ENCODE assay signal across 9 cellular contexts in the genomic region with DNA sequence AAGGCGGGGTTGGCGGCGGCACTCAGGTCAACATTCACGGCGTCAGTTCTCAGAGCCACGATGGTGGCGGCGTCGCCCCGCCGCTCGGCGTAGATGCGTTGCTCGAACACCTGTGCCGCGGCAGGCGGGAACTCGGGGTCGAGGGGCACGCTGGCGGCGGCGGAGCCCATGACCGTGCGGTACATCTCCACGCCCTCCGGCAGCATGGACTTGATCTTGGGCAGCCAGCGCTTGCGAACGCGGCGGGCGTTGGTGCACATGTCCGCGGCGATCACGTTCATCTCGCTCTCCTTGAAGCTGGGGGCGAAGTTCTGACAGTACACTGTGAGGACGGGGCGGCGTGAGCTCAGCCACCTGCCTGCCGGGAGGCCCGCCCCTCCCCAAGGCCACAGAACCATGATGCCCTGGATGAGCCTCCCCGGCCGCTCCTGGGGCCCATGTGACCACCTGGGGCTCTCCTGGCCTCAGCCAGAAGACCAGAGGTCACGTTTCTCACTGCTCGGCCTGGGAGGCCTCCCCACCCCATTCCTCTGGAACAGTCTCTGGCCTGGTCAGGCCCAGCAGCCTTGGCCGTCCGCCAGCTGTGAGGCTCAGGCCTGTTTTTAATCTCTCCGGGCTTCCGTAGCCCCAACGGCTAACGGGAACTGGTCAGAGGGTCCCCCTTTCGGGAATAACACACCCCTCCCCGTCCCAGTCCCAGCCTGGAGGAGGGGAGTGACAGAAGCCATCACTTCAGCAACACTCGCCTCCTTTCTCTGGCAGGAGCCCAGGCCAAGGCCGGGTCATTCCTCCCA. TPM values are rescaled to one million over a fixed set of nuclear protein-coding genes. Genes with fewer than 3 reads are reported as not detected.
A peak's percentile ranks its signal among the peaks of the same experiment; 100 is the strongest.
DNase-seq lines count a peak whose midpoint lies in the region; ATAC-seq and TF ChIP-seq lines count a peak whose summit lies in the region.
"Had no signal": no experiment of that assay in that cellular context is flagged by ENCODE, and none has a peak within 500 bp of the region (broad histone marks: within the 10 kb centered on the region; RNA-seq: fewer than 3 reads in every experiment).

No MANE protein-coding gene starts in this region.

- 40 to 77% methylated on average over 1 to 57 of the region's 59 CpGs for WGBS in upper lobe of left lung, 2 donors

- no peak for DNase-seq in RWPE1 (ENCODE audit: low spot score)
- peak; percentile 65 to 89 for DNase-seq in fibroblast of lung (ENCODE audit: low read depth in 2 of 2)
- DNase-seq in upper lobe of left lung = peak; percentile 58 to 89
- DNase-seq in HPDE6-E6E7 (ENCODE audit: extremely low spot score) = no peak
- DNase-seq in endothelial cell (ENCODE audit: low spot score) = no peak
- DNase-seq: activated CD4-positive, alpha-beta T cell treated with anti-CD3 and anti-CD28 coated beads, Interleukin-2, amount 50 U/mL, for 4 hours had no signal

- no peaks in the 10 kb centered on the region for H3K36me3 Mint-ChIP-seq in endothelial cell (ENCODE audit: low read depth, unreplicated experiment)

- H3K9me3 Mint-ChIP-seq in endothelial cell (ENCODE audit: unreplicated experiment) = no peaks in the 10 kb centered on the region

- ATAC-seq in upper lobe of left lung (ENCODE audit: low FRiP score in 2 of 2) (peak; percentile 1 to 62), HG02623 (IDR thresholded peaks at IDR 0.05; ENCODE audit: unreplicated experiment) (no peak), GM19395 (IDR thresholded peaks at IDR 0.05; ENCODE audit: unreplicated experiment) (no peak)

- peaks cover 32% of the 10 kb centered on the region for H3K4me1 Mint-ChIP-seq in endothelial cell (ENCODE audit: unreplicated experiment)

- no peak overlapping the region for H3K27ac Mint-ChIP-seq in endothelial cell (ENCODE audit: unreplicated experiment)

- POLR2A ChIA-PET in RWPE1 (lab: Yijun Ruan, JAX; ENCODE audit: low non-redundant PET) = no interaction called here

- H3K4me3 ChIP-seq in fibroblast of lung (replicated peaks in 1 of 4; ENCODE audit: control extremely low read depth in 1 of 4, insufficient read depth in 1 of 4, low read depth in 3 of 4, low read length in 4 of 4) (no peak overlapping the region), muscle layer of colon (ENCODE audit: low read depth in 1 of 2, low read length in 2 of 2) (no peak overlapping the region), upper lobe of left lung (peak overlapping the region in 1 of 4 donors; percentile 38)

- H3K4me3 Mint-ChIP-seq in endothelial cell (ENCODE audit: unreplicated experiment) = no peak overlapping the region

- CTCF ChIA-PET in RWPE1 (lab: Yijun Ruan, JAX) = no interaction called here

- H3K27me3 Mint-ChIP-seq in endothelial cell (ENCODE audit: unreplicated experiment) = peaks cover 8% of the 10 kb centered on the region

- H3K4me1 ChIP-seq in fibroblast of lung (ENCODE audit: control insufficient read depth, extremely low read depth, insufficient read depth, low read length) = peaks cover 15% of the 10 kb centered on the region
- H3K4me1 ChIP-seq in muscle layer of colon (ENCODE audit: insufficient read depth, low read length) = peaks cover 24% of the 10 kb centered on the region
- peaks cover 34 to 60% (median 53%) of the 10 kb centered on the region in 4 donors for H3K4me1 ChIP-seq in upper lobe of left lung

- H3K27me3 ChIP-seq in fibroblast of lung (ENCODE audit: control insufficient read depth, insufficient read depth, low read length) (no peaks in the 10 kb centered on the region), muscle layer of colon (ENCODE audit: control insufficient read depth in 1 of 2, insufficient read depth in 2 of 2, low read length in 2 of 2) (no peaks in the 10 kb centered on the region), upper lobe of left lung (no peaks in the 10 kb centered on the region)

- H3K27ac ChIP-seq in RWPE1 (peak overlapping the region; percentile 17), fibroblast of lung (ENCODE audit: insufficient read depth, low read length) (peak overlapping the region; percentile 61), muscle layer of colon (ENCODE audit: low read depth, low read length) (peak overlapping the region; percentile 75), upper lobe of left lung (peak overlapping the region; percentile 77 to 90 (median 84))

- no peak overlapping the region for H2AFZ ChIP-seq in fibroblast of lung (ENCODE audit: low read length)

- H4K20me1 ChIP-seq in fibroblast of lung (ENCODE audit: control insufficient read depth, extremely low read depth, insufficient read depth, low read length) = no peaks in the 10 kb centered on the region

- H3K4me2 ChIP-seq in fibroblast of lung (ENCODE audit: extremely low read depth, insufficient read depth, low read length) = peak overlapping the region; percentile 32

- no peak overlapping the region for H3K9ac ChIP-seq in fibroblast of lung (ENCODE audit: insufficient read depth, low read length)
- H3K9ac ChIP-seq in muscle layer of colon (ENCODE audit: low read length) = peak overlapping the region; percentile 21

- H3K79me2 ChIP-seq in fibroblast of lung (ENCODE audit: control insufficient read depth, insufficient read depth, low read length) = no peaks in the 10 kb centered on the region

- no peak for TF ChIP-seq POLR2A in upper lobe of left lung (IDR thresholded peaks at IDR 0.05)

- H3K36me3 ChIP-seq in fibroblast of lung (ENCODE audit: control insufficient read depth, insufficient read depth, low read length) (peaks cover 12% of the 10 kb centered on the region), muscle layer of colon (ENCODE audit: insufficient read depth, low read length) (peaks cover 14% of the 10 kb centered on the region), upper lobe of left lung (peaks cover 0 to 46% (median 20%) of the 10 kb centered on the region in 4 donors)

- peak in 2 of 4 donors; percentile 66 for TF ChIP-seq EP300 in upper lobe of left lung (IDR thresholded peaks at IDR 0.05)

- no peaks in the 10 kb centered on the region for H3K9me3 ChIP-seq in fibroblast of lung (ENCODE audit: control insufficient read depth, insufficient read depth, low read depth, low read length)
- H3K9me3 ChIP-seq in muscle layer of colon (ENCODE audit: low read length) = no peaks in the 10 kb centered on the region
- no peaks in the 10 kb centered on the region for H3K9me3 ChIP-seq in upper lobe of left lung

- no peak for TF ChIP-seq CTCF in RWPE1 (conservative IDR thresholded peaks at IDR 0.05; ENCODE audit: low read depth)
- no peak for TF ChIP-seq CTCF in fibroblast of lung (conservative IDR thresholded peaks at IDR 0.05 in 1 of 2, IDR thresholded peaks at IDR 0.05 in 1 of 2; ENCODE audit: low read depth in 1 of 2, low read length in 2 of 2)
- TF ChIP-seq CTCF in upper lobe of left lung (IDR thresholded peaks at IDR 0.05) = no peak
- no peak for TF ChIP-seq CTCF in endothelial cell (IDR thresholded peaks at IDR 0.05; ENCODE audit: unreplicated experiment)

RNA-seq across cellular contexts. Expression of a gene that starts 50.7 kb away (rescaled TPM):
- total RNA-seq in fibroblast of lung (29.0 and 30.6 TPM in 2 replicates), upper lobe of left lung (10 to 100 TPM; 38.0 to 72.3 (median 49.3) TPM), endothelial cell (ENCODE audit: unreplicated experiment) (46.8 TPM)
- 26.3 and 26.8 TPM in 2 replicates for polyA plus RNA-seq in fibroblast of lung
- 23.4 and 25.9 TPM in 2 replicates for polyA plus RNA-seq in fibroblast of lung (2012)
- 42.8 and 56.2 TPM in 2 replicates for polyA minus RNA-seq in fibroblast of lung (ENCODE audit: low replicate concordance)

Comparison
In these comparisons a context has a peak if more than half of its experiments do, and no peak if none do; other contexts are left out.
1. DNase-seq: peak in fibroblast of lung (2 of 2) and upper lobe of left lung (2 of 2); none in RWPE1 (single experiment), HPDE6-E6E7 (single experiment) and endothelial cell (single experiment).
2. H3K27ac ChIP-seq: peak in every context shown above with its lines; median percentile 84 in upper lobe of left lung; 75 in muscle layer of colon; 61 in fibroblast of lung; 17 in RWPE1.
3. ATAC-seq: peak in upper lobe of left lung (2 of 2); none in HG02623 (single experiment) and GM19395 (single experiment).